8 cellular contexts compared by ENCODE assay signal in the genomic region with DNA sequence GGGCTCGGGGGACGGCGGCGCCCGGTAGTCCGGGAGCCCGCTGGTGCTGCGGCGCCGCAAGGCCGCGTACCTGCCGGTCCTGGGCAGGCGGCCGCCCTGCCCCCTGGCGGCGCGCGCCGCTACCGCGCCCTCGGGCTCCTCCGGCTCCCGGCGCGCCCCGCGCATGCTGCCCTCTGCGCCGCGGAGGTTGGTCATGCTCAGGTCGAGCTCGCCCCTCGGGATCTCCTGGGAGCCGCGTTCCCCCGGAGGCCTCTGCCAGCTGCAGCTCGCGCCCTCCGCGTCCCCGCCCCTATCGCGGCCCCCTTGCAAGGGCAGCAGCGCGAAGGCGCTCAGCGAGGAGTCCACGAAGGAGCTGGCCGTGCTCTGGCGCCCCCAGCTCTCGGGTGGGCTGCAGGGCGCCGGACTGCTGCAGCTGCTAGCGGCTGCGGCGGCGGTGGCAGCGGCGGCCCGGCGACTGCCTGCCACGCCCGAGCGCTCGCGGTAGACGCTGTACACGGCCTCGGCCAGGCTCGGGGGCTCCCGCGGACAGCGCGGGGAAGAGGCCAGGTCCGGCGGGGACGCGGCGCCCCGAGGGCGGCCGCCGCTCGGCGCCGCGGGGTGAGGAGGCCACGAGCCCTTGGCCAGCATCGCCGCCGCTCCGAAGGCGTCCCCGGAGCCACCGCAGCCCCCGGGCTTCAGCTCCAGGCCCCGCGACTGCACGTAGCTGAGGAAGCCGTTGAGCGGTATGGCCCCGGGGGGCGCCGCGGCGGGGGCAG. TPM values are rescaled to one million over a fixed set of nuclear protein-coding genes. Genes with fewer than 3 reads are reported as not detected.
DNase-seq lines count a peak whose midpoint lies in the region; ATAC-seq, FAIRE-seq and TF ChIP-seq lines count a peak whose summit lies in the region.

No MANE protein-coding gene starts in this region.

- peak overlapping the region; percentile 41; the same call in 1 of the 2 replicates for H3K4me3 ChIP-seq in AG04450 (ENCODE audit: low read depth, low read length)

- no peak for FAIRE-seq in GM19239 (lab: Jason Lieb, UNC)

- intact Hi-C loops in left ventricle myocardium superior (cut with micrococcal nuclease) = no loop called here
- intact Hi-C loops in sciatic nerve (cut with DNase I) = no loop called here

- H3K27me3 ChIP-seq in AG04450 (ENCODE audit: control insufficient read depth, insufficient read depth, low read length) = no peaks in the 10 kb centered on the region

- no peak overlapping the region for H3K27ac ChIP-seq in AG04450 (ENCODE audit: low read depth, low read length)

- CTCF ChIA-PET in AG04450 (lab: Charles Lee) = interaction anchor here (0.6 to 4.9 kb wide), 30 partner anchors 9 to 1026 kb away, joined by 3 to 52 read pairs (median 4); no protein-coding TSS in a partner anchor

- peaks cover 4% of the 10 kb centered on the region; the same call in 1 of the 2 replicates for H3K9me3 ChIP-seq in AG04450 (ENCODE audit: control insufficient read depth, insufficient read depth, low read length)

- peak; percentile 30; the same call in 1 of the 2 replicates for TF ChIP-seq CTCF in AG04450 (IDR thresholded peaks at IDR 0.05; ENCODE audit: low read depth, low read length)

- ATAC-seq in HG03196 (IDR thresholded peaks at IDR 0.05; ENCODE audit: unreplicated experiment) = peak; percentile 84
- ATAC-seq in left ventricle myocardium superior = peak; percentile 97
- ATAC-seq in sciatic nerve = peak; percentile 40

- POLR2A ChIA-PET in AG04450 (lab: Yijun Ruan, JAX) = no interaction called here

- no peak for DNase-seq in AG04450 (ENCODE audit: low read depth, low spot score)
- peak; percentile 83 for DNase-seq in GM19239 (ENCODE audit: insufficient read length, low spot score)
- DNase-seq in activated T-cell treated with anti-CD3 and anti-CD28 coated beads for 48 hours (ENCODE audit: low read depth) = peak; percentile 48
- DNase-seq in left ventricle myocardium superior = peak; percentile 69
- no peak for DNase-seq in sciatic nerve (ENCODE audit: low spot score)
- no peak for DNase-seq in COLO829 (ENCODE audit: low spot score)
- DNase-seq in HuH-7 (ENCODE audit: low spot score) = no peak

RNA-seq across cellular contexts. Expression of a gene that starts 4.5 kb away (rescaled TPM):
- 1.6 and 1.7 TPM in 2 replicates for polyA plus RNA-seq in AG04450 (2011; rRNA removed)
- polyA minus RNA-seq in AG04450 (2011; rRNA and poly(A)+ RNA removed) = 1.2 and 1.7 TPM in 2 replicates
- total RNA-seq in left ventricle myocardium superior (0.32 TPM), sciatic nerve (0.94 TPM)

Comparison
In these comparisons a context has a peak if more than half of its experiments do, and no peak if none do; other contexts are left out.
1. DNase-seq: peak in GM19239 (single experiment), activated T-cell treated with anti-CD3 and anti-CD28 coated beads for 48 hours (single experiment) and left ventricle myocardium superior (single experiment); none in AG04450 (single experiment), sciatic nerve (single experiment), COLO829 (single experiment) and HuH-7 (single experiment).
2. ATAC-seq: peak in every context shown above with its lines; median percentile 97 in left ventricle myocardium superior; 84 in HG03196; 40 in sciatic nerve.